In the genomic region with DNA sequence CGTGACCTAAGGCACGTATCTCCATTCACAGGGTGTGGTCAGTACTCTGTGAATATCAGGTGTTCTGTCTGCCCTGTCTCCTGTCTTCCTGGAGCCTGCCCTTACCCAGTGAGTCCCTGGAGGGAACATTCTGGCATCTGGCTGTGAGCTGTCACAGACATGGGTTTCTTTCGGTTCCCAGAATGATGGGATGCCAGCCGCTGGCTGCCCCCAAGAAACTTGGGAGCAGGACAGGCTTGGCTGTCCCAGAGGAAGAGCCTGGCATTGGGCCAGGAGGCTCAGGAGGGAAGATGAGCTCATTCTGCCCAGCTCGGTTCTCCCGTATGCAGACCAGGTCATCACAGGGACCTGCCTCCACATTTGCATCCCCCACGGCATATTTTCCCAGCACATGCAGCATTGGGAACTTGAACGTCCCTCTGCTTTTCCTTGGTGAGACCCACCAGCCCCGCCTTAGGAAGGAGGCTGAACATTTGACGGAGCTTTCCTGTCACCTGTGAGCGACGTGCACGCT, we compare ENCODE assay signal across 25 cellular contexts. TPM values are rescaled to one million over a fixed set of nuclear protein-coding genes. Genes with fewer than 3 reads are reported as not detected.
DNase-seq lines count a peak whose midpoint lies in the region; ATAC-seq, FAIRE-seq and TF ChIP-seq lines count a peak whose summit lies in the region.
"Had no signal": no experiment of that assay in that cellular context is flagged by ENCODE, and none has a peak within 500 bp of the region (broad histone marks: within the 10 kb centered on the region; RNA-seq: fewer than 3 reads in every experiment).

No MANE protein-coding gene starts in this region.

- H4K20me1 ChIP-seq in HepG2 (ENCODE audit: insufficient read depth, low read length): no peaks in the 10 kb centered on the region

- 10% methylated on average over 6 of the region's 13 CpGs for WGBS in HepG2 (ENCODE audit: low lambda C conversion rate)
- WGBS in right lobe of liver (ENCODE audit: insufficient coverage, low coverage, low lambda C conversion rate, missing lambda C conversion rate): 66% methylated on average over 8 of the region's 13 CpGs

- TF ChIP-seq EP300 in HepG2 (IDR thresholded peaks at IDR 0.05; ENCODE audit: low read depth in 2 of 2, low read length in 2 of 2) (no peak), HepG2 (CRISPR knock-in tag; IDR thresholded peaks at IDR 0.05; ENCODE audit: borderline replicate concordance) (no peak)

- CTCF ChIA-PET in HepG2 (lab: Yijun Ruan, JAX; ENCODE audit: low intra/inter-chr PET ratio, low total read pairs): no interaction called here

- no peak overlapping the region for H3K4me2 ChIP-seq in HepG2 (ENCODE audit: low read depth, low read length)

- ATAC-seq in HepG2 (no peak), right lobe of liver (no peak), HG02610 (IDR thresholded peaks at IDR 0.05; ENCODE audit: unreplicated experiment) (no peak), HG03442 (IDR thresholded peaks at IDR 0.05; ENCODE audit: unreplicated experiment) (no peak)
- ATAC-seq: activated CD4-positive, CD25-positive, alpha-beta regulatory T cell treated with anti-CD3 and anti-CD28 coated beads, Interleukin-2, amount 50 U/mL, for 24 hours; activated T-cell treated with anti-CD3 and anti-CD28 coated beads, Interleukin-2, amount 50 U/mL, for 72 hours; left lung had no signal

- in situ Hi-C loops in HepG2 (cut with HindIII; ENCODE audit: extremely low pct_ligation_motif_present, low pct_unique_long_range_greater_than_20kb): no loop called here

- no peak overlapping the region for H3K9ac ChIP-seq in HepG2 (ENCODE audit: insufficient read depth, low read depth, low read length)

- FAIRE-seq in HepG2 (lab: Jason Lieb, UNC) (no peak), urothelium cell line (lab: Jason Lieb, UNC) (no peak)
- FAIRE-seq: H54, small intestine had no signal

- no peak for TF ChIP-seq RAD21 in HepG2 (CRISPR knock-in tag; IDR thresholded peaks at IDR 0.05)

- TF ChIP-seq POLR2A in HepG2 (IDR thresholded peaks at IDR 0.05; ENCODE audit: insufficient read depth in 1 of 2, low read depth in 2 of 2, low read length in 2 of 2): no peak
- no peak for TF ChIP-seq POLR2A in right lobe of liver (IDR thresholded peaks at IDR 0.05)

- H3K79me2 ChIP-seq in HepG2 (ENCODE audit: insufficient read depth, low read length): no peaks in the 10 kb centered on the region

- H3K9me3 ChIP-seq in HepG2 (ENCODE audit: low read length): no peaks in the 10 kb centered on the region
- H3K9me3 ChIP-seq in right lobe of liver: no peaks in the 10 kb centered on the region
- no peaks in the 10 kb centered on the region for H3K9me3 ChIP-seq in SJCRH30 (replicated peaks)
- H3K9me3 ChIP-seq: left lung, vagina had no signal

- intact Hi-C loops in HepG2 (cut with micrococcal nuclease; ENCODE audit: unreplicated experiment) (no loop called here), right lobe of liver (cut with DNase I) (no loop called here)

- H3K4me1 ChIP-seq in HepG2 (ENCODE audit: insufficient read depth, low read length) (no peaks in the 10 kb centered on the region), right lobe of liver (no peaks in the 10 kb centered on the region), SJCRH30 (no peaks in the 10 kb centered on the region)
- H3K4me1 ChIP-seq: left lung, vagina had no signal

- no peak overlapping the region for H2AFZ ChIP-seq in HepG2 (ENCODE audit: low read length)

- no TSS peak for BruUV-seq in HepG2 (replicated peaks; lab: Mats Ljungman, UMichigan)

- POLR2A ChIA-PET in HepG2 (lab: Yijun Ruan, JAX): no interaction called here

- no peaks in the 10 kb centered on the region for H3K36me3 ChIP-seq in HepG2 (replicated peaks in 1 of 2; ENCODE audit: control insufficient read depth in 1 of 2, insufficient read depth in 2 of 2, low read length in 2 of 2)
- no peaks in the 10 kb centered on the region for H3K36me3 ChIP-seq in right lobe of liver
- H3K36me3 ChIP-seq in SJCRH30: no peaks in the 10 kb centered on the region
- H3K36me3 ChIP-seq: brain microvascular endothelial cell, left lung, vagina had no signal

- H3K4me3 ChIP-seq in HepG2 (replicated peaks in 1 of 3; ENCODE audit: insufficient read depth in 1 of 3, low read depth in 2 of 3, low read length in 3 of 3) (no peak overlapping the region), right lobe of liver (no peak overlapping the region), SJCRH30 (no peak overlapping the region)
- H3K4me3 ChIP-seq: left lung, vagina had no signal

- DNase-seq in HepG2 (ENCODE audit: low spot score) (no peak), right lobe of liver (no peak), SJCRH30 (peak; percentile 19 to 37), kidney glomerular epithelial cell (lab: John Stamatoyannopoulos, UW) (peak; percentile 61), urothelium cell line (ENCODE audit: low spot score) (peak; percentile 54), SW 1271 (lab: John Stamatoyannopoulos, UW) (no peak)
- DNase-seq: activated T-cell treated with anti-CD3 and anti-CD28 coated beads, Interleukin-2, amount 50 U/mL, for 72 hours; brain microvascular endothelial cell; CD4-positive, alpha-beta memory T cell; cortex of kidney; EL; foreskin fibroblast; KBM-7; left lung; NCI-H1105; NCI-H2081 treated with DMSO at 0.1 percent for 48 hours; small intestine; stimulated activated CD4-positive, alpha-beta T cell treated with anti-CD3 and anti-CD28 coated beads, Interleukin-4, amount 100 ng/mL, for 24 hours had no signal

- H3K27me3 ChIP-seq in HepG2 (ENCODE audit: control insufficient read depth in 1 of 2, insufficient read depth in 2 of 2, low read length in 2 of 2) (peaks cover 0 to 47% of the 10 kb centered on the region in 2 experiments), right lobe of liver (no peaks in the 10 kb centered on the region), SJCRH30 (peaks cover 14% of the 10 kb centered on the region; the same call in 1 of the 2 replicates)
- H3K27me3 ChIP-seq: brain microvascular endothelial cell, vagina had no signal

- H3K27ac ChIP-seq in HepG2 (ENCODE audit: extremely low read length, insufficient read depth, low read length) (no peak overlapping the region), right lobe of liver (no peak overlapping the region), SJCRH30 (no peak overlapping the region)
- H3K27ac ChIP-seq: brain microvascular endothelial cell, HL-60, left lung, vagina had no signal

- TF ChIP-seq CTCF in HepG2 (CRISPR knock-in tag; IDR thresholded peaks at IDR 0.05) (no peak), right lobe of liver (IDR thresholded peaks at IDR 0.05) (no peak)

TF ChIP-seq in HepG2, 621 proteins besides CTCF, POLR2A, EP300 and RAD21:
- TF ChIP-seq DPF2 (CRISPR knock-in tag; IDR thresholded peaks at IDR 0.05; ENCODE audit: borderline replicate concordance, low read depth) (no peak), ZNF891 (CRISPR knock-in tag; IDR thresholded peaks at IDR 0.05) (no peak), EZH2 (conservative IDR thresholded peaks at IDR 0.05; ENCODE audit: low read depth, low read length) (0 out of 2 replicates have a peak, but pooled peaks have one; percentile 3), SALL1 (CRISPR knock-in tag; IDR thresholded peaks at IDR 0.05) (no peak)
- TF ChIP-seq, protein P1, sequence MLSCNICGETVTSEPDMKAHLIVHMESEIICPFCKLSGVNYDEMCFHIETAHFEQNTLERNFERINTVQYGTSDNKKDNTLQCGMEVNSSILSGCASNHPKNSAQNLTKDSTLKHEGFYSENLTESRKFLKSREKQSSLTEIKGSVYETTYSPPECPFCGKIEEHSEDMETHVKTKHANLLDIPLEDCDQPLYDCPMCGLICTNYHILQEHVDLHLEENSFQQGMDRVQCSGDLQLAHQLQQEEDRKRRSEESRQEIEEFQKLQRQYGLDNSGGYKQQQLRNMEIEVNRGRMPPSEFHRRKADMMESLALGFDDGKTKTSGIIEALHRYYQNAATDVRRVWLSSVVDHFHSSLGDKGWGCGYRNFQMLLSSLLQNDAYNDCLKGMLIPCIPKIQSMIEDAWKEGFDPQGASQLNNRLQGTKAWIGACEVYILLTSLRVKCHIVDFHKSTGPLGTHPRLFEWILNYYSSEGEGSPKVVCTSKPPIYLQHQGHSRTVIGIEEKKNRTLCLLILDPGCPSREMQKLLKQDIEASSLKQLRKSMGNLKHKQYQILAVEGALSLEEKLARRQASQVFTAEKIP (CRISPR knock-in tag; IDR thresholded peaks at IDR 0.05; ENCODE audit: borderline replicate concordance): no peak

RNA-seq across cellular contexts. Expression of a gene that starts 21.8 kb away (rescaled TPM):
- total RNA-seq in HepG2 (2016; rRNA removed; fragmentation: Illumina TruSeq; extraction: Trizol) (not detected in 2 replicates), right lobe of liver (not detected)
- total RNA-seq in HepG2 (2016; cell fraction: cytosol; rRNA removed; fragmentation: Illumina TruSeq; extraction: Trizol; ENCODE audit: low read depth): not detected in 2 replicates
- not detected in 2 replicates for total RNA-seq in HepG2 (2016; cell fraction: insoluble cytoplasmic fraction; rRNA removed; fragmentation: Illumina TruSeq; extraction: Trizol)
- total RNA-seq in HepG2 (2016; cell fraction: membrane; rRNA removed; fragmentation: Illumina TruSeq; extraction: Trizol): not detected in 2 replicates
- not detected in 2 replicates for total RNA-seq in HepG2 (2016; cell fraction: nucleus; rRNA removed; fragmentation: Illumina TruSeq; extraction: Trizol)
- not detected in 2 replicates for polyA plus RNA-seq in HepG2 (2011; rRNA removed)
- polyA plus RNA-seq in HepG2 (2011; cell fraction: cytosol; rRNA removed): not detected in 2 replicates
- polyA plus RNA-seq in HepG2 (2011; cell fraction: nucleus; rRNA removed): not detected in 2 replicates
- polyA plus RNA-seq in HepG2 (2012): not detected in 2 replicates
- polyA plus RNA-seq in HepG2 (2016; cell fraction: cytosol; fragmentation: Illumina TruSeq; extraction: Trizol; ENCODE audit: low read depth): not detected in 2 replicates
- polyA plus RNA-seq in HepG2 (2016; cell fraction: insoluble cytoplasmic fraction; fragmentation: Illumina TruSeq; extraction: Trizol; ENCODE audit: low read depth): not detected in 2 replicates
- polyA plus RNA-seq in HepG2 (2016; cell fraction: membrane; fragmentation: Illumina TruSeq; extraction: Trizol; ENCODE audit: low read depth): not detected in 2 replicates
- polyA plus RNA-seq in HepG2 (2016; cell fraction: nucleus; fragmentation: Illumina TruSeq; extraction: Trizol; ENCODE audit: insufficient read depth, low read depth): not detected in 2 replicates
- polyA minus RNA-seq in HepG2 (2011; rRNA and poly(A)+ RNA removed; ENCODE audit: low replicate concordance): 2.3 TPM in 1 of 2 replicates, not detected in the other
- polyA minus RNA-seq in HepG2 (2011; cell fraction: cytosol; rRNA and poly(A)+ RNA removed): not detected in 2 replicates
- polyA minus RNA-seq in HepG2 (2011; cell fraction: nucleus; rRNA and poly(A)+ RNA removed): not detected in 2 replicates
- 0.25 TPM in 1 of 2 replicates, not detected in the other for total RNA-seq in SJCRH30 (2014; rRNA removed; shearing (Covaris generic))
- total RNA-seq: activated T-cell treated with anti-CD3 and anti-CD28 coated beads, Interleukin-2, amount 50 U/mL, for 72 hours; CD4-positive, alpha-beta memory T cell; left lung; omental fat pad; vagina had no signal
- polyA plus RNA-seq: CD4-positive, alpha-beta memory T cell had no signal

Comparison
In these comparisons a context has a peak if more than half of its experiments do, and no peak if none do; other contexts are left out.
1. DNase-seq: peak in SJCRH30 (2 of 2), kidney glomerular epithelial cell (single experiment) and urothelium cell line (single experiment); none in HepG2 (single experiment), right lobe of liver (0 of 3) and SW 1271 (0 of 2).